16 cellular contexts compared by ENCODE assay signal in the genomic region with DNA sequence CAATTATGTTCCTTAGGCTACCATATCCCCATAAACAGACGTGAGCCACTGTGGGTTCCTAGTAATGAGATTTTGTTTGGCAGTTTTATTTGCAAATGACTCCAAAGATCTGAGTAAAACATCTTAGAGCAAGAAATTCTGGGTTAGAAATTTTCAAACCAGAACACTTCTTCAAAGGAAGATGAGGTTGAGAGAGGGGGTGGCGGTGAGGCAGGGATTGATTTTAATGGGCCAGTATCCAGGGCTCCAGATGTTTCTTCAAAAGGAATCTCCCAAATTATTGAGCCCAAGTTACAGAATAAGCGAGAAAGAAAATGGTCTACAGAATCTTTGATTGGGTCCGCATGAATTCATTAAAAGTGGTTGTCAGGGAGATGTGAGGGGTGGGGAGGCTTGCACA.
DNase-seq lines count a peak whose midpoint lies in the region; ATAC-seq and TF ChIP-seq lines count a peak whose summit lies in the region.
"Had no signal": no experiment of that assay in that cellular context is flagged by ENCODE, and none has a peak within 500 bp of the region (broad histone marks: within the 10 kb centered on the region; RNA-seq: fewer than 3 reads in every experiment).

No MANE protein-coding gene starts in this region.

- peaks cover 17% of the 10 kb centered on the region for H3K9me3 Mint-ChIP-seq in nephron
- H3K9me3 Mint-ChIP-seq: CD8-positive, alpha-beta T cell had no signal

- intact Hi-C loops in sciatic nerve (cut with DNase I): no loop called here
- intact Hi-C loops in vagina (cut with DNase I): no loop called here

- no peaks in the 10 kb centered on the region for H3K27me3 ChIP-seq in vagina

- H3K4me1 Mint-ChIP-seq in nephron: peaks cover 49% of the 10 kb centered on the region
- H3K4me1 Mint-ChIP-seq: B cell had no signal

- ATAC-seq in sciatic nerve (peak; percentile 38), GM21619 (IDR thresholded peaks at IDR 0.05; ENCODE audit: unreplicated experiment) (no peak), GM18909 (IDR thresholded peaks at IDR 0.05; ENCODE audit: poor library complexity, unreplicated experiment) (no peak)
- ATAC-seq: CD8-positive, alpha-beta T cell had no signal

- TF ChIP-seq POLR2A in vagina (IDR thresholded peaks at IDR 0.05): no peak

- H3K36me3 ChIP-seq in vagina: no peaks in the 10 kb centered on the region
- H3K36me3 ChIP-seq: BLaER1 treated with 17β-estradiol and CSF1 and Interleukin-3, amounts not matched to agents 10 nM and 100 nM; HAP-1 had no signal

- no peaks in the 10 kb centered on the region for H3K4me1 ChIP-seq in vagina

- H3K4me3 ChIP-seq in vagina: no peak overlapping the region
- H3K4me3 ChIP-seq: BLaER1 treated with 17β-estradiol and CSF1 and Interleukin-3, amounts not matched to agents 10 nM and 100 nM; GM23248; HAP-1 had no signal

- H3K4me3 Mint-ChIP-seq in nephron: no peak overlapping the region
- H3K4me3 Mint-ChIP-seq: B cell; CD8-positive, alpha-beta T cell had no signal

- DNase-seq in NCI-H82 treated with DMSO at 0.1 percent for 48 hours (lab: John Stamatoyannopoulos, UW; ENCODE audit: unreplicated experiment) (peak; percentile 79), sciatic nerve (ENCODE audit: low spot score) (no peak), vagina (ENCODE audit: extremely low spot score in 2 of 2) (no peak), NCI-H2107 (lab: John Stamatoyannopoulos, UW) (no peak)
- DNase-seq: Calu3; CD8-positive, alpha-beta T cell; DMS79 treated with DMSO at 0.1 percent for 48 hours; GF-D8; GM23248; IMR-90 had no signal

- no peaks in the 10 kb centered on the region for H3K36me3 Mint-ChIP-seq in nephron (ENCODE audit: low read depth)
- H3K36me3 Mint-ChIP-seq: CD8-positive, alpha-beta T cell had no signal

- H3K9me3 ChIP-seq in vagina: no peaks in the 10 kb centered on the region
- H3K9me3 ChIP-seq: BLaER1 treated with 17β-estradiol and CSF1 and Interleukin-3, amounts not matched to agents 10 nM and 100 nM; HAP-1 had no signal

- TF ChIP-seq CTCF in nephron (IDR thresholded peaks at IDR 0.05; ENCODE audit: unreplicated experiment in 3 of 3): no peak
- no peak for TF ChIP-seq CTCF in vagina (IDR thresholded peaks at IDR 0.05)

- H3K27ac Mint-ChIP-seq in nephron: peak overlapping the region in 2 of 3 experiments; percentile 52 to 80
- H3K27ac Mint-ChIP-seq: B cell; CD8-positive, alpha-beta T cell had no signal

- H3K27ac ChIP-seq in vagina: peak overlapping the region; percentile 5
- H3K27ac ChIP-seq: BLaER1 treated with 17β-estradiol and CSF1 and Interleukin-3, amounts not matched to agents 10 nM and 100 nM; GM23248 had no signal

- H3K27me3 Mint-ChIP-seq in nephron (ENCODE audit: low read depth): no peaks in the 10 kb centered on the region
